Comparison of ENCODE assay signal across 3 cellular contexts in genomic region chr19:17986569-17986968, GRCh38. TPM values are rescaled to one million over a fixed set of nuclear protein-coding genes. Genes with fewer than 3 reads are reported as not detected.
"Had no signal": no experiment of that assay in that cellular context is flagged by ENCODE, and none has a peak within 500 bp of the region (broad histone marks: within the 10 kb centered on the region; RNA-seq: fewer than 3 reads in every experiment).

No MANE protein-coding gene starts in this region.

RNA-seq across cellular contexts. Expression of gene KCNN1, which starts 19.7 kb away (rescaled TPM):
- total RNA-seq: stomach, subcutaneous adipose tissue, upper lobe of right lung had no signal
